In the genomic region with DNA sequence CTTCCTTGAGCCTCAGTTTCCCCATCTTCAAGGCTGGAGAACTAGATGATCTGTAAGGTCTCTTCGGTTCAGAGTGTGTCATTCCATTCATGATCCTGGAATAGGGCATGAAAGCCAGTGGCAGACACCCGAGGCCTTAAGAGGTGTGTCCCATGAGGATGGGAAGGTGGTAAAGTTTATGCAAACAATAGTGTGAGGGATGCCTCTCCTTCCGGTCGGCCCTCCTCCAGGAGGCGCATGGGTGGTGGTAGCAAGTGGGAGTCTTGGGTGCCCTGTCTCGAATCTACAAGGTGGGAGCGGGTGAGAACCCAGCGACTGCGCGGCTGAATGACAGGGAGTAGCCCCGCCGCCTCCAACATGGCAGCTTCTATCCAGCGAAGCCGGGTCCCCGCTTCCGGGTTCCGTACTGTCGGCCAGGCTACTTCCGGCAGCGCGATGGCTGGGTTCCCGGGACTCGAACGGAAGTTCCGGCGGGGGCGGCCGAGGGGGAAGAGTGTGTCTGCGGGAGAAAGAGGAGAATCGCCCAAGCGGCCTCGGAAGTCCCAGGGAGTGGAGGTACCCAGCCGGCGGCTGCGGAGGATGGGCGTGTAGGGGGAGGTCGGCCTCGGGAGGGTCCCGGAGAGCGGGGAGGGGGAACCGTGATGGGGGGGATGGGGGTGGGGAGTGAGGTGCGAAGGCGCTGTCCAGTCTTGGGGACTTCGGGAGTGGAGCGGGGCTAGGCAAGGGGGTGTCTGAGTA, we compare ENCODE assay signal across 8 cellular contexts. TPM values are rescaled to one million over a fixed set of nuclear protein-coding genes. Genes with fewer than 3 reads are reported as not detected.
A peak's percentile ranks its signal among the peaks of the same experiment; 100 is the strongest.
DNase-seq lines count a peak whose midpoint lies in the region; ATAC-seq and TF ChIP-seq lines count a peak whose summit lies in the region.

Gene LYPLA2 (plus strand): TSS at position 450 of the 738 bp plus-strand sequence. CDS start 1,538 bp downstream, outside the sequence.

- peak; percentile 77 for DNase-seq in GDM1 (lab: John Stamatoyannopoulos, UW)
- DNase-seq in HCT116 (ENCODE audit: low read depth, low spot score): peak; percentile 75
- peak; percentile 68 for DNase-seq in NCI-H1048 (lab: John Stamatoyannopoulos, UW)
- peak; percentile 88 for DNase-seq in SW480 (ENCODE audit: low spot score)
- peak; percentile 68 for DNase-seq in activated naive CD8-positive, alpha-beta T cell treated with anti-CD3 and anti-CD28 coated beads, Interleukin-2, amount 50 U/mL, for 16 hours (ENCODE audit: low read depth, low spot score)
- DNase-seq in Right ventricle myocardium inferior (ENCODE audit: missing footprints): peak; percentile 97
- peak; percentile 94 to 96 for DNase-seq in thyroid gland

- H3K27ac ChIP-seq in HCT116 (ENCODE audit: low read depth, low read length) (peak within 1 kb of the TSS; percentile 79), parathyroid adenoma (peak within 1 kb of the TSS; percentile 53), thyroid gland (peak within 1 kb of the TSS; percentile 39 to 65 (median 41))

- H3K4me3 ChIP-seq in HCT116 (replicated peaks in 1 of 2; ENCODE audit: low read depth in 1 of 2, low read length in 2 of 2) (peak within 1 kb of the TSS; percentile 89 to 95), parathyroid adenoma (ENCODE audit: low read depth, low read length) (peak within 1 kb of the TSS; percentile 86), thyroid gland (replicated peaks in 1 of 3) (peak within 1 kb of the TSS; percentile 64 to 88 (median 87))

- intact Hi-C loops in HCT116 (cut with micrococcal nuclease) (no loop called here), Right ventricle myocardium inferior (cut with DNase I) (no loop called here), thyroid gland (cut with DNase I) (no loop called here)

- ATAC-seq in HCT116 (peak; percentile 77), Right ventricle myocardium inferior (peak; percentile 91)

- 2 to 3% methylated on average over 27 to 34 of the region's 45 CpGs for WGBS in thyroid gland, 2 donors

- H2AFZ ChIP-seq in HCT116 (ENCODE audit: low read depth, low read length, poor library complexity, severe bottlenecking): no peak within 1 kb of the TSS
- H2AFZ ChIP-seq in parathyroid adenoma: peak within 1 kb of the TSS; percentile 61

- H3K9ac ChIP-seq in HCT116 (ENCODE audit: low read length) (peak within 1 kb of the TSS; percentile 85), parathyroid adenoma (no peak within 1 kb of the TSS)

- H3K27me3 ChIP-seq in HCT116 (ENCODE audit: insufficient read depth, low read length): no peaks in the 10 kb centered on the region
- no peaks in the 10 kb centered on the region for H3K27me3 ChIP-seq in parathyroid adenoma (ENCODE audit: control insufficient read depth, insufficient read depth, low read length)
- no peaks in the 10 kb centered on the region for H3K27me3 ChIP-seq in thyroid gland

- TF ChIP-seq CTCF in HCT116 (IDR thresholded peaks at IDR 0.05 in 2 of 3, conservative IDR thresholded peaks at IDR 0.05 in 1 of 3; ENCODE audit: borderline replicate concordance in 1 of 3, insufficient read depth in 1 of 3, low read depth in 2 of 3, low read length in 2 of 3) (no peak), parathyroid adenoma (IDR thresholded peaks at IDR 0.05) (no peak), thyroid gland (IDR thresholded peaks at IDR 0.05) (no peak)

- no peaks in the 10 kb centered on the region for H4K20me1 ChIP-seq in HCT116 (ENCODE audit: insufficient read depth)

- TF ChIP-seq POLR2A in HCT116 (IDR thresholded peaks at IDR 0.05; ENCODE audit: borderline replicate concordance, extremely low read depth, insufficient read depth, insufficient read length) (no peak), thyroid gland (IDR thresholded peaks at IDR 0.05) (peak in 1 of 2 donors; percentile 56)

- BruUV-seq in HCT116 (replicated peaks; lab: Mats Ljungman, UMichigan): no TSS peak

- H3K9me3 ChIP-seq in HCT116 (ENCODE audit: control insufficient read depth in 1 of 2, insufficient read depth in 1 of 2, low read depth in 1 of 2, low read length in 2 of 2) (no peaks in the 10 kb centered on the region), parathyroid adenoma (ENCODE audit: control insufficient read depth, low read length) (no peaks in the 10 kb centered on the region), thyroid gland (no peaks in the 10 kb centered on the region)

- peaks cover 16 to 32% of the 10 kb centered on the region in 2 experiments; a peak in 3 of 4 replicates for H3K36me3 ChIP-seq in HCT116 (ENCODE audit: control insufficient read depth in 1 of 2, insufficient read depth in 2 of 2, low read length in 2 of 2)
- no peaks in the 10 kb centered on the region for H3K36me3 ChIP-seq in parathyroid adenoma (ENCODE audit: control insufficient read depth, insufficient read depth, low read length)
- peaks cover 8 to 21% of the 10 kb centered on the region in 2 donors for H3K36me3 ChIP-seq in thyroid gland

- POLR2A ChIA-PET in HCT116 (lab: Charles Lee): interaction anchor here (1.1 to 3.8 kb wide), 5 partner anchors 9 to 262 kb away, joined by 3 to 30 read pairs (median 4); partner anchors contain the start of genes GALE and PITHD1

- H3K4me1 ChIP-seq in HCT116 (ENCODE audit: control insufficient read depth in 1 of 2, insufficient read depth in 2 of 2, low read length in 2 of 2) (peaks cover 31 to 49% of the 10 kb centered on the region in 2 experiments), parathyroid adenoma (no peaks in the 10 kb centered on the region), thyroid gland (peaks cover 13 to 19% of the 10 kb centered on the region in 2 donors)

- no peak for TF ChIP-seq RAD21 in HCT116 (IDR thresholded peaks at IDR 0.05; ENCODE audit: low read depth)

- no peaks in the 10 kb centered on the region for H3K9me2 ChIP-seq in HCT116 (ENCODE audit: insufficient read depth)

- H3K4me2 ChIP-seq in HCT116 (ENCODE audit: low read length) (peak within 1 kb of the TSS; percentile 78), parathyroid adenoma (ENCODE audit: low read length) (peak within 1 kb of the TSS; percentile 93)

- CTCF ChIA-PET in HCT116 (lab: Charles Lee): interaction anchor here (0.6 to 4.1 kb wide), 6 partner anchors 11 to 226 kb away, joined by 3 to 15 read pairs (median 4); partner anchors contain the start of gene PITHD1

- H3K79me2 ChIP-seq in HCT116 (ENCODE audit: insufficient read depth, low read length): peaks cover 41% of the 10 kb centered on the region
- H3K79me2 ChIP-seq in parathyroid adenoma: peaks cover 3% of the 10 kb centered on the region

- RAD21 ChIA-PET in HCT116 (lab: Charles Lee; ENCODE audit: low non-redundant PET in 1 of 2, low total read pairs in 2 of 2, uncharacterized antibody in 2 of 2, unreplicated experiment in 2 of 2): no interaction called here

TF ChIP-seq in HCT116, 20 proteins besides CTCF, POLR2A, EP300 and RAD21:
- TF ChIP-seq TCF7L2 (IDR thresholded peaks at IDR 0.05; ENCODE audit: borderline replicate concordance, extremely low read depth, insufficient read depth, insufficient read length) (peak; percentile 29), POLR2AphosphoS5 (IDR thresholded peaks at IDR 0.05; ENCODE audit: low read depth, low read length) (peak; percentile 85), YY1 (IDR thresholded peaks at IDR 0.05; ENCODE audit: extremely low read depth, insufficient replicate concordance, low read depth, low read length) (peak; percentile 98), JUND (IDR thresholded peaks at IDR 0.05) (no peak)

RNA-seq across cellular contexts. Expression of gene LYPLA2, which starts in this region (rescaled TPM):
- 78.0 TPM for total RNA-seq in HCT116 (2021; ENCODE audit: unreplicated experiment)
- 64.3 and 66.1 TPM in 2 replicates for polyA plus RNA-seq in HCT116 (2012)
- total RNA-seq in Right ventricle myocardium inferior: 32.1 TPM
- total RNA-seq in thyroid gland: 10 to 100 TPM; 31.3 to 75.4 (median 60.6) TPM

Comparison
In these comparisons a context has a peak if more than half of its experiments do, and no peak if none do; other contexts are left out.
1. Peak in every context shown above with its lines: DNase-seq, ATAC-seq, H3K4me3 ChIP-seq and H3K27ac ChIP-seq.